8 cellular contexts compared by ENCODE assay signal in the genomic region with DNA sequence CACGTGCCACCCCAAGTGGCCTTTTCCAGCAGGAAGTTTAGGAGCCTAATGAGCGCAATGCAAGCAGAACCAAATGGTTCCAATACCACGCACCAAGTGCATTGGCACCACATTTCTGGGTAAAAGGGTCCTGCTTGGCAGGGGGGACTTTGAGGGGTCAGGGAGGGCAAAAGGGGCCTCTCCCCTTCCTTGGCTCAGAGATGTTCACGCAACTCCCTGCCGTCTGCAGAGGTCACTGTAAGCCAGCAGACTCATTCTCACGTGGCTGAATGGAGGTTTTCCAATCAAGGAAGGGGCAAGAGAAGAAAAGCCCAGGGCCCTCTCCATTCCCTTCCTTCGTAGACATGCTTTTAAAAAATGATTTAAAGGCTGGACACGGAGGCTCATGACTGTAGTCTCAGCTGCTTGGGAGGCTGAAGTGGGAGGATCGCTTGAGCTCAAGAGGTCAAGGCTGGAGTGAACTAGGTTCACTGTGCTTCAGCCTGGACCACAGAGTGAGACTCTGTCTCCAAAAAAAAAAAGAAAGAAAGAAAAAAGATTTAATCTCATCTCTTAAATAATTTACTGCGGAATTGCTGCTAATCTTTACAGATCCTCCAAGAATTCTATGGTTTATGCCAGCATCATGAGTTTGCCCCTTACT.
DNase-seq lines count a peak whose midpoint lies in the region; ATAC-seq and TF ChIP-seq lines count a peak whose summit lies in the region.

No MANE protein-coding gene starts in this region.

- no peaks in the 10 kb centered on the region for H3K9me3 Mint-ChIP-seq in T-cell

- peaks cover 14 to 18% (median 18%) of the 10 kb centered on the region in 3 donors for H3K4me1 Mint-ChIP-seq in T-cell

- H3K27me3 Mint-ChIP-seq in T-cell: no peaks in the 10 kb centered on the region

- POLR2A ChIA-PET in T-cell (lab: Charles Lee): interaction anchor here (0.7 kb wide), 2 partner anchors 74 to 78 kb away, joined by 3 to 11 read pairs; no protein-coding TSS in a partner anchor

- H3K36me3 Mint-ChIP-seq in T-cell: no peaks in the 10 kb centered on the region

- peaks cover 2% of the 10 kb centered on the region for H3K4me1 ChIP-seq in ovary (ENCODE audit: insufficient read depth)

- TF ChIP-seq CTCF in AG09319 (IDR thresholded peaks at IDR 0.05; ENCODE audit: low read depth, low read length) (peak; percentile 10), GM12873 (IDR thresholded peaks at IDR 0.05; ENCODE audit: insufficient read depth, low read depth, low read length, missing control alignments) (peak; percentile 63), fibroblast of villous mesenchyme (IDR thresholded peaks at IDR 0.05; ENCODE audit: insufficient read depth, low read depth, low read length) (peak; percentile 22), ovary (IDR thresholded peaks at IDR 0.05) (no peak)

- ATAC-seq in T-cell (replicated peaks in 1 of 4) (no peak), GM21529 (IDR thresholded peaks at IDR 0.05; ENCODE audit: unreplicated experiment) (no peak), GM21360 (IDR thresholded peaks at IDR 0.05; ENCODE audit: unreplicated experiment) (no peak), GM19463 (IDR thresholded peaks at IDR 0.05; ENCODE audit: unreplicated experiment) (no peak)

- H3K9me3 ChIP-seq in ovary: no peaks in the 10 kb centered on the region

- TF ChIP-seq POLR2A in ovary (IDR thresholded peaks at IDR 0.05): no peak

- no peaks in the 10 kb centered on the region for H3K27me3 ChIP-seq in ovary

- peak overlapping the region; percentile 51 to 74 (median 54) for H3K4me3 Mint-ChIP-seq in T-cell

- intact Hi-C loops in ovary (cut with DNase I): loop anchor here in 1 of 4 donors (5.0 kb wide), 1 partner anchor 353 kb away; no protein-coding TSS in a partner anchor

- WGBS in ovary, 3 donors: 45 to 49% (median 47%) methylated on average over 10 of the region's 10 CpGs

- no peak for TF ChIP-seq EP300 in ovary (IDR thresholded peaks at IDR 0.05)

- no peak overlapping the region for H3K4me3 ChIP-seq in fibroblast of villous mesenchyme (ENCODE audit: low read depth, low read length)
- no peak overlapping the region for H3K4me3 ChIP-seq in ovary

- CTCF ChIA-PET in T-cell (lab: Charles Lee): interaction anchor here in 1 of 2 donors (0.6 to 0.7 kb wide), 4 partner anchors 149 to 1139 kb away, joined by 3 read pairs; no protein-coding TSS in a partner anchor

- DNase-seq in AG09319 (ENCODE audit: extremely low read depth, low read depth): no peak
- DNase-seq in T-cell: peak in 2 of 34 experiments; percentile 21 to 28
- DNase-seq in fibroblast of villous mesenchyme (ENCODE audit: low read depth): peak; percentile 60
- DNase-seq in ovary: no peak

- no peak overlapping the region for H3K27ac ChIP-seq in ovary

- no peaks in the 10 kb centered on the region for H3K36me3 ChIP-seq in ovary

- H3K27ac Mint-ChIP-seq in T-cell: peak overlapping the region; percentile 34 to 37

Comparison
In these comparisons a context has a peak if more than half of its experiments do, and no peak if none do; other contexts are left out.
1. CTCF ChIP-seq: peak in AG09319 (single experiment), GM12873 (single experiment) and fibroblast of villous mesenchyme (single experiment); none in ovary (0 of 3).